In the genomic region with DNA sequence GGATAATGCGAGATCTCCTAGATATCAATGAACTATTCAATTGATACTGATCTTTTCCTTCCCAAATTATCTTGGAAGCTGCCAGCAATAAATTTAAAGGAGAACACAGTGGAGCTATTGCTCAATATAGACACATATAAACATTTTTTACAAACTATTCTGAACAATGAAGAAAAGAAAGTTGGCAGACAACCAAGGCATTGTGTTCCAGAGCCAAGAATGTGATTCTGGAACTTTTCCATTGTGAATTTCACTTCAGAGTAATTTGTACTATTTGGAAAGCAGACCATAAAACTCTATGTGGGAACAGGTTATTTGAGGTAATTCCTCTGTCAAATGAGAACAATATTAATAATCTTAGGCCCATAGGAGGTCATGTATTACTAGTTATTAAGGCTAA, we compare ENCODE assay signal across 16 cellular contexts.
A peak's percentile ranks its signal among the peaks of the same experiment; 100 is the strongest.
DNase-seq lines count a peak whose midpoint lies in the region; ATAC-seq and TF ChIP-seq lines count a peak whose summit lies in the region.
"Had no signal": no experiment of that assay in that cellular context is flagged by ENCODE, and none has a peak within 500 bp of the region (broad histone marks: within the 10 kb centered on the region; RNA-seq: fewer than 3 reads in every experiment).

No MANE protein-coding gene starts in this region.

- TF ChIP-seq CTCF in brain microvascular endothelial cell (IDR thresholded peaks at IDR 0.05; ENCODE audit: low read depth, low read length, missing control alignments) (no peak), kidney epithelial cell (IDR thresholded peaks at IDR 0.05; ENCODE audit: insufficient read depth, low read length, poor library complexity, severe bottlenecking) (no peak)
- TF ChIP-seq CTCF in CD4-positive, alpha-beta T cell (IDR thresholded peaks at IDR 0.05), result no peak

- no peaks in the 10 kb centered on the region for H3K36me3 Mint-ChIP-seq in CD4-positive, alpha-beta T cell (ENCODE audit: low read depth)
- H3K36me3 Mint-ChIP-seq: neural progenitor cell had no signal

- H3K27me3 Mint-ChIP-seq in CD4-positive, alpha-beta T cell, result peaks cover 5% of the 10 kb centered on the region

- H3K27ac Mint-ChIP-seq in CD4-positive, alpha-beta T cell, result no peak overlapping the region
- H3K27ac Mint-ChIP-seq: activated CD8-positive, alpha-beta T cell treated with anti-CD3 and anti-CD28 coated beads, Interleukin-2, amount 10 ng/mL, durations not matched to agents 7 days and 5 days; neural progenitor cell had no signal

- in situ Hi-C loops in ACHN (cut with HindIII; ENCODE audit: low pct_ligation_motif_present, low pct_unique_long_range_greater_than_20kb, low sequenced_read_pairs), result no loop called here
- in situ Hi-C loops in brain microvascular endothelial cell (cut with HindIII; ENCODE audit: low pct_ligation_motif_present, low sequenced_read_pairs), result no loop called here

- ATAC-seq in CD4-positive, alpha-beta T cell (ENCODE audit: poor library complexity), result no peak
- ATAC-seq: activated CD8-positive, alpha-beta T cell treated with anti-CD3 and anti-CD28 coated beads, Interleukin-2, amount 10 ng/mL, durations not matched to agents 7 days and 5 days; left lobe of liver had no signal

- POLR2A ChIA-PET in CD4-positive, alpha-beta T cell (lab: Charles Lee), result no interaction called here

- no peak overlapping the region for H3K4me3 ChIP-seq in brain microvascular endothelial cell (ENCODE audit: low read depth, low read length)
- H3K4me3 ChIP-seq in kidney epithelial cell (ENCODE audit: low read depth, low read length), result no peak overlapping the region
- H3K4me3 ChIP-seq: BLaER1 treated with 17β-estradiol and CSF1 and Interleukin-3, amounts not matched to agents 10 nM and 100 nM; neural progenitor cell; PC-9; vagina had no signal

- H3K4me1 Mint-ChIP-seq in CD4-positive, alpha-beta T cell (ENCODE audit: low read depth), result no peaks in the 10 kb centered on the region

- H3K36me3 ChIP-seq in brain microvascular endothelial cell (replicated peaks), result no peaks in the 10 kb centered on the region
- no peaks in the 10 kb centered on the region for H3K36me3 ChIP-seq in kidney epithelial cell (ENCODE audit: control insufficient read depth, insufficient read depth, low read length)
- H3K36me3 ChIP-seq: BLaER1 treated with 17β-estradiol and CSF1 and Interleukin-3, amounts not matched to agents 10 nM and 100 nM; neural progenitor cell; vagina had no signal

- peak; percentile 20 for DNase-seq in ACHN
- DNase-seq in HT-29 (ENCODE audit: low spot score), result peak; percentile 25
- peak; percentile 72 for DNase-seq in brain microvascular endothelial cell
- DNase-seq in kidney epithelial cell (ENCODE audit: low read depth), result peak; percentile 32
- DNase-seq in CD4-positive, alpha-beta T cell, result no peak
- DNase-seq in pons (ENCODE audit: low spot score), result no peak
- DNase-seq in HuH-7.5 (ENCODE audit: low spot score), result no peak
- no peak for DNase-seq in DMS 273 treated with DMSO at 0.1 percent for 48 hours (lab: John Stamatoyannopoulos, UW)
- DNase-seq: activated CD8-positive, alpha-beta T cell treated with anti-CD3 and anti-CD28 coated beads, Interleukin-2, amount 10 ng/mL, durations not matched to agents 7 days and 5 days; MV-4-11; NCI-H446; PC-9 had no signal

- no peaks in the 10 kb centered on the region for H3K27me3 ChIP-seq in brain microvascular endothelial cell (replicated peaks)
- H3K27me3 ChIP-seq in kidney epithelial cell (ENCODE audit: control insufficient read depth, insufficient read depth, low read length), result no peaks in the 10 kb centered on the region
- no peaks in the 10 kb centered on the region for H3K27me3 ChIP-seq in CD4-positive, alpha-beta T cell (ENCODE audit: control insufficient read depth, insufficient read depth, low read length)
- H3K27me3 ChIP-seq: BLaER1 treated with 17β-estradiol and CSF1 and Interleukin-3, amounts not matched to agents 10 nM and 100 nM; neural progenitor cell; vagina had no signal

- intact Hi-C loops in CD4-positive, alpha-beta T cell (cut with DNase I, micrococcal nuclease), result no loop called here

- no peak overlapping the region for H3K4me3 Mint-ChIP-seq in CD4-positive, alpha-beta T cell
- H3K4me3 Mint-ChIP-seq: activated CD8-positive, alpha-beta T cell treated with anti-CD3 and anti-CD28 coated beads, Interleukin-2, amount 10 ng/mL, durations not matched to agents 7 days and 5 days; neural progenitor cell had no signal

- H3K9me3 Mint-ChIP-seq in CD4-positive, alpha-beta T cell, result no peaks in the 10 kb centered on the region
- H3K9me3 Mint-ChIP-seq: neural progenitor cell had no signal

- CTCF ChIA-PET in CD4-positive, alpha-beta T cell (lab: Charles Lee), result no interaction called here

- peak overlapping the region; percentile 36 for H3K27ac ChIP-seq in brain microvascular endothelial cell
- no peak overlapping the region for H3K27ac ChIP-seq in CD4-positive, alpha-beta T cell (ENCODE audit: low read depth, low read length)
- H3K27ac ChIP-seq: BLaER1 treated with 17β-estradiol and CSF1 and Interleukin-3, amounts not matched to agents 10 nM and 100 nM; neural progenitor cell; PC-9; vagina had no signal

- no peaks in the 10 kb centered on the region for H3K9me3 ChIP-seq in CD4-positive, alpha-beta T cell (ENCODE audit: control insufficient read depth, low read length)
- H3K9me3 ChIP-seq: BLaER1 treated with 17β-estradiol and CSF1 and Interleukin-3, amounts not matched to agents 10 nM and 100 nM; vagina had no signal

Comparison
In these comparisons a context has a peak if more than half of its experiments do, and no peak if none do; other contexts are left out.
1. DNase-seq: peak in ACHN (single experiment), HT-29 (single experiment), brain microvascular endothelial cell (single experiment) and kidney epithelial cell (single experiment); none in CD4-positive, alpha-beta T cell (0 of 10), pons (single experiment), HuH-7.5 (single experiment) and DMS 273 treated with DMSO at 0.1 percent for 48 hours (single experiment).